ENCODE assay signal across 8 cellular contexts in genomic region chr4:41360214-41360910, GRCh38.
DNase-seq lines count a peak whose midpoint lies in the region; ATAC-seq, FAIRE-seq and TF ChIP-seq lines count a peak whose summit lies in the region.

No MANE protein-coding gene starts in this region.

- H3K9ac ChIP-seq in stomach smooth muscle (ENCODE audit: low read length in 2 of 2): peak overlapping the region in 1 of 2 donors; percentile 29

- no peak for TF ChIP-seq RAD21 in A549 (conservative IDR thresholded peaks at IDR 0.05 in 1 of 2, IDR thresholded peaks at IDR 0.05 in 1 of 2)

- WGBS in A549 (ENCODE audit: missing lambda C conversion rate): 0% methylated on average over 8 of the region's 91 CpGs

- ATAC-seq in A549 (peak; percentile 58 to 66), GM21717 (IDR thresholded peaks at IDR 0.05; ENCODE audit: unreplicated experiment) (no peak)

- FAIRE-seq in A549 (lab: Jason Lieb, UNC): no peak
- no peak for FAIRE-seq in H54 (lab: Jason Lieb, UNC)

- POLR2A ChIA-PET in A549 (lab: Yijun Ruan, JAX): interaction anchor here (0.8 to 1.9 kb wide), 4 partner anchors 20 to 80 kb away, joined by 3 to 7 read pairs (median 4); no protein-coding TSS in a partner anchor

- H3K4me1 ChIP-seq in A549 (peaks cover 42% of the 10 kb centered on the region), stomach smooth muscle (ENCODE audit: control insufficient read depth, insufficient read depth, low read length) (peaks cover 20% of the 10 kb centered on the region)

- peaks cover 0 to 4% of the 10 kb centered on the region in 2 donors for H3K27me3 ChIP-seq in stomach smooth muscle (ENCODE audit: control insufficient read depth in 1 of 2, insufficient read depth in 2 of 2, low read length in 2 of 2)

- TF ChIP-seq CTCF in A549 (IDR thresholded peaks at IDR 0.05): no peak

- H3K27ac ChIP-seq in A549 (peak overlapping the region; percentile 96 to 99), stomach smooth muscle (ENCODE audit: low read length) (peak overlapping the region; percentile 18)

- H3K4me3 ChIP-seq in A549 (peak overlapping the region; percentile 85), stomach smooth muscle (ENCODE audit: low read length in 2 of 2) (peak overlapping the region; percentile 82 to 83)

- CTCF ChIA-PET in A549 (lab: Yijun Ruan, JAX): interaction anchor here (1.1 to 2.1 kb wide), 4 partner anchors 14 to 301 kb away, joined by 3 to 9 read pairs (median 4); no protein-coding TSS in a partner anchor

- H3K36me3 ChIP-seq in stomach smooth muscle (ENCODE audit: control insufficient read depth in 2 of 2, insufficient read depth in 2 of 2, low read length in 2 of 2): no peaks in the 10 kb centered on the region

- no peak for TF ChIP-seq EP300 in A549 (IDR thresholded peaks at IDR 0.05)

- H3K9me3 ChIP-seq in A549 (no peaks in the 10 kb centered on the region), stomach smooth muscle (ENCODE audit: control insufficient read depth in 2 of 2, low read length in 2 of 2) (no peaks in the 10 kb centered on the region)

- DNase-seq in A549 (ENCODE audit: low read depth in 1 of 2, low spot score in 1 of 2) (peak in 1 of 2 experiments; percentile 61), H54 (ENCODE audit: insufficient read length, low spot score) (peak; percentile 40), NCI-H510A treated with DMSO at 0.1 percent for 48 hours (lab: John Stamatoyannopoulos, UW) (peak; percentile 47), cerebellum (ENCODE audit: low spot score) (peak; percentile 71), kidney tubule cell (ENCODE audit: low spot score) (peak; percentile 76)
- DNase-seq in stimulated activated naive CD4-positive, alpha-beta T cell treated with Interleukin-2 at 50 U/mL for 16 hours (lab: John Stamatoyannopoulos, UW): no peak

- H3K4me2 ChIP-seq in A549: peak overlapping the region; percentile 94

- TF ChIP-seq POLR2A in A549 (IDR thresholded peaks at IDR 0.05; ENCODE audit: low read length) (0 out of 2 replicates have a peak, but pooled peaks have one; percentile 16), H54 (IDR thresholded peaks at IDR 0.05; ENCODE audit: low read depth, low read length) (peak; percentile 23; the same call in 1 of the 2 replicates)

TF ChIP-seq in A549, 52 proteins besides CTCF, POLR2A, EP300 and RAD21:
- peak in 1 of 2 experiments; percentile 43; a peak in 2 of 5 replicates for TF ChIP-seq JUN (IDR thresholded peaks at IDR 0.05)
- no peak for TF ChIP-seq TFCP2L1 (CRISPR knock-in tag; IDR thresholded peaks at IDR 0.05)
- peak; percentile 57; the same call in 1 of the 3 replicates for TF ChIP-seq BCL3 (IDR thresholded peaks at IDR 0.05)
